In the genomic region with DNA sequence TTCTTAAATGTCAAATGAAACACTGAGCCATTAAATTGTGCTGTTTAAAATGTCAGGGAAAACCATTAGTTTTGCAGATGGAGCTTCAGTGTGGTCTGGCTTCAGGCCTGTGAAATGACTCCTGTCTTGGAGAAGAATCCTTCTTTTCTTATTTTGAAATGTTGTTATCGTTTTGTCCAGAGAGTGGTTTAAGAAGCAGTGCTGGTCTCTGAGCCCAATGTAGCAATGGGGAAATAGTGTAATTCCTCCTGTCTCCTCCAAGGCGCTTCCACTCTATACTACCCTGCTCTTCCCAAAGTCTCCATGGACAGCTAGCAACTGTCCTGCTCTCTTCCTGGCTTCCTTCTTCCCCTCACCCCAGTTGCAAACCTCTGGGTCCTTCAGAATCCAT, we compare ENCODE assay signal across 14 cellular contexts.
DNase-seq lines count a peak whose midpoint lies in the region; ATAC-seq and TF ChIP-seq lines count a peak whose summit lies in the region.
"Had no signal": no experiment of that assay in that cellular context is flagged by ENCODE, and none has a peak within 500 bp of the region (broad histone marks: within the 10 kb centered on the region; RNA-seq: fewer than 3 reads in every experiment).

No MANE protein-coding gene starts in this region.

- ATAC-seq in body of pancreas (no peak), lung (ENCODE audit: insufficient read depth, low FRiP score) (no peak), GM21737 (IDR thresholded peaks at IDR 0.05; ENCODE audit: unreplicated experiment) (no peak)

- H3K27me3 Mint-ChIP-seq in MCF 10A (ENCODE audit: insufficient read depth, unreplicated experiment) = no peaks in the 10 kb centered on the region

- H3K9me3 Mint-ChIP-seq in MCF 10A (ENCODE audit: unreplicated experiment) = peaks cover 7% of the 10 kb centered on the region

- H3K4me1 Mint-ChIP-seq in MCF 10A (ENCODE audit: insufficient read depth, unreplicated experiment) = peaks cover 31% of the 10 kb centered on the region

- no peaks in the 10 kb centered on the region for H3K4me1 ChIP-seq in breast epithelium
- peaks cover 54% of the 10 kb centered on the region for H3K4me1 ChIP-seq in body of pancreas
- peaks cover 5 to 10% of the 10 kb centered on the region in 2 donors for H3K4me1 ChIP-seq in lung (ENCODE audit: control insufficient read depth in 2 of 2, insufficient read depth in 2 of 2, low read length in 2 of 2)
- H3K4me1 ChIP-seq in vagina = peaks cover 29% of the 10 kb centered on the region

- BruUV-seq in MCF 10A (replicated peaks; lab: Mats Ljungman, UMichigan) = no TSS peak

- H3K27me3 ChIP-seq in breast epithelium (no peaks in the 10 kb centered on the region), body of pancreas (no peaks in the 10 kb centered on the region), lung (ENCODE audit: control insufficient read depth, insufficient read depth) (no peaks in the 10 kb centered on the region), vagina (no peaks in the 10 kb centered on the region)

- H3K36me3 Mint-ChIP-seq in MCF 10A (ENCODE audit: insufficient read depth, unreplicated experiment) = no peaks in the 10 kb centered on the region

- CTCF ChIA-PET in MCF 10A (lab: Yijun Ruan, JAX) = interaction anchor here (0.5 to 0.7 kb wide), 3 partner anchors 8 to 35 kb away, joined by 3 to 4 read pairs (median 3); no protein-coding TSS in a partner anchor

- 83 to 90% methylated on average over 2 of the region's 2 CpGs for WGBS in body of pancreas, 2 donors
- 81 to 89% methylated on average over 2 of the region's 2 CpGs for WGBS in lung, 2 donors

- intact Hi-C loops in breast epithelium (cut with DNase I; ENCODE audit: low total_unique reads) = no loop called here
- intact Hi-C loops in MCF 10A (cut with micrococcal nuclease) = no loop called here
- intact Hi-C loops in body of pancreas (cut with DNase I) = loop anchor here (10.0 kb wide), 1 partner anchor 54 kb away; no protein-coding TSS in a partner anchor
- intact Hi-C loops in vagina (cut with DNase I) = no loop called here

- no peak for TF ChIP-seq CTCF in breast epithelium (IDR thresholded peaks at IDR 0.05)
- no peak for TF ChIP-seq CTCF in MCF 10A (IDR thresholded peaks at IDR 0.05; ENCODE audit: unreplicated experiment)
- no peak for TF ChIP-seq CTCF in body of pancreas (IDR thresholded peaks at IDR 0.05)
- no peak for TF ChIP-seq CTCF in lung (IDR thresholded peaks at IDR 0.05; ENCODE audit: control extremely low read depth, extremely low read depth)
- TF ChIP-seq CTCF in vagina (IDR thresholded peaks at IDR 0.05) = no peak

- H3K9me3 ChIP-seq in breast epithelium = no peaks in the 10 kb centered on the region
- H3K9me3 ChIP-seq in body of pancreas = no peaks in the 10 kb centered on the region
- H3K9me3 ChIP-seq in lung (ENCODE audit: control insufficient read depth in 2 of 2, insufficient read depth in 1 of 2, low read length in 1 of 2) = no peaks in the 10 kb centered on the region
- H3K9me3 ChIP-seq in vagina = no peaks in the 10 kb centered on the region

- TF ChIP-seq POLR2A in breast epithelium (IDR thresholded peaks at IDR 0.05) (no peak), body of pancreas (IDR thresholded peaks at IDR 0.05) (no peak), vagina (IDR thresholded peaks at IDR 0.05) (no peak), erythroblast (IDR thresholded peaks at IDR 0.05; ENCODE audit: low read length) (no peak)

- H3K27ac Mint-ChIP-seq in MCF 10A (ENCODE audit: low read depth, unreplicated experiment) = no peak overlapping the region

- H3K4me3 ChIP-seq in breast epithelium (no peak overlapping the region), body of pancreas (no peak overlapping the region), lung (no peak overlapping the region), vagina (no peak overlapping the region)

- no peak overlapping the region for H3K4me3 Mint-ChIP-seq in MCF 10A (ENCODE audit: unreplicated experiment)

- H3K36me3 ChIP-seq in breast epithelium (no peaks in the 10 kb centered on the region), body of pancreas (replicated peaks in 1 of 2; ENCODE audit: insufficient read depth in 1 of 2, low read depth in 2 of 2) (no peaks in the 10 kb centered on the region), lung (ENCODE audit: control insufficient read depth in 2 of 2, insufficient read depth in 2 of 2, low read length in 2 of 2) (no peaks in the 10 kb centered on the region), vagina (no peaks in the 10 kb centered on the region)

- POLR2A ChIA-PET in MCF 10A (lab: Yijun Ruan, JAX) = interaction anchor here (2.1 to 2.5 kb wide), 3 partner anchors 13 to 70 kb away, joined by 7 to 20 read pairs (median 16); no protein-coding TSS in a partner anchor

- H3K27ac ChIP-seq in breast epithelium (peak overlapping the region; percentile 69 to 89), body of pancreas (peak overlapping the region in 3 of 4 donors; percentile 13 to 76 (median 71)), lung (ENCODE audit: low read depth in 1 of 2, low read length in 1 of 2) (peak overlapping the region; percentile 36 to 52), vagina (peak overlapping the region; percentile 70)
- H3K27ac ChIP-seq: 22Rv1 had no signal

- no peak for DNase-seq in breast epithelium (ENCODE audit: low spot score in 2 of 2)
- no peak for DNase-seq in MCF 10A (ENCODE audit: unreplicated experiment)
- peak in 1 of 4 donors; percentile 8 for DNase-seq in body of pancreas
- DNase-seq in lung (ENCODE audit: low spot score) = no peak
- no peak for DNase-seq in vagina (ENCODE audit: extremely low spot score in 2 of 2)
- DNase-seq in erythroblast (lab: John Stamatoyannopoulos, UW) = no peak
- DNase-seq in NCI-H187 treated with DMSO at 0.1 percent for 48 hours (lab: John Stamatoyannopoulos, UW) = no peak
- DNase-seq: DMS153, NCI-H2227 treated with DMSO at 0.1 percent for 48 hours, retina, RPMI8226, trophoblast cell had no signal
